18 cellular contexts compared by ENCODE assay signal in genomic region chr2:66813976-66814375, GRCh38.
A peak's percentile ranks its signal among the peaks of the same experiment; 100 is the strongest.
DNase-seq lines count a peak whose midpoint lies in the region; ATAC-seq and TF ChIP-seq lines count a peak whose summit lies in the region.
"Had no signal": no experiment of that assay in that cellular context is flagged by ENCODE, and none has a peak within 500 bp of the region (broad histone marks: within the 10 kb centered on the region; RNA-seq: fewer than 3 reads in every experiment).

No MANE protein-coding gene starts in this region.

- H3K27me3 ChIP-seq in esophagus muscularis mucosa (no peaks in the 10 kb centered on the region), muscle layer of colon (ENCODE audit: control insufficient read depth in 1 of 2, insufficient read depth in 2 of 2, low read length in 2 of 2) (no peaks in the 10 kb centered on the region), left lung (no peaks in the 10 kb centered on the region)
- H3K27me3 ChIP-seq: Peyer's patch had no signal

- TF ChIP-seq CTCF in HFFc6 (IDR thresholded peaks at IDR 0.05) (no peak), esophagus muscularis mucosa (IDR thresholded peaks at IDR 0.05) (no peak), left lung (IDR thresholded peaks at IDR 0.05) (no peak)

- WGBS in esophagus muscularis mucosa = 62% methylated on average over 2 of the region's 2 CpGs

- H3K4me3 Mint-ChIP-seq in HFFc6 = peak overlapping the region; percentile 42
- H3K4me3 Mint-ChIP-seq: B cell; CD4-positive, alpha-beta memory T cell had no signal

- H3K9me3 Mint-ChIP-seq in HFFc6 = peaks cover 5% of the 10 kb centered on the region; the same call in 1 of the 2 replicates

- intact Hi-C loops in esophagus muscularis mucosa (cut with DNase I) (no loop called here), left lung (cut with DNase I) (no loop called here)

- H3K4me1 ChIP-seq in esophagus muscularis mucosa = peaks cover 0 to 20% (median 15%) of the 10 kb centered on the region in 4 donors
- peaks cover 27% of the 10 kb centered on the region for H3K4me1 ChIP-seq in muscle layer of colon (ENCODE audit: insufficient read depth, low read length)
- H3K4me1 ChIP-seq in left lung = no peaks in the 10 kb centered on the region
- H3K4me1 ChIP-seq: Peyer's patch had no signal

- no peaks in the 10 kb centered on the region for H3K27me3 Mint-ChIP-seq in HFFc6 (ENCODE audit: insufficient read depth)
- H3K27me3 Mint-ChIP-seq: B cell; CD4-positive, alpha-beta memory T cell had no signal

- H3K4me1 Mint-ChIP-seq in HFFc6 (ENCODE audit: low read depth) = peaks cover 22% of the 10 kb centered on the region
- H3K4me1 Mint-ChIP-seq: B cell; CD4-positive, alpha-beta memory T cell had no signal

- ATAC-seq in GM21723 (IDR thresholded peaks at IDR 0.05; ENCODE audit: unreplicated experiment) (no peak), left lung (no peak)

- H3K27ac ChIP-seq in esophagus muscularis mucosa (replicated peaks in 1 of 4) = peak overlapping the region; percentile 46 to 68 (median 52)
- H3K27ac ChIP-seq in muscle layer of colon (ENCODE audit: low read depth, low read length) = peak overlapping the region; percentile 53
- no peak overlapping the region for H3K27ac ChIP-seq in left lung

- H3K27ac Mint-ChIP-seq in HFFc6 = peak overlapping the region; percentile 52
- H3K27ac Mint-ChIP-seq: B cell; CD4-positive, alpha-beta memory T cell had no signal

- peaks cover 9% of the 10 kb centered on the region for H3K36me3 Mint-ChIP-seq in HFFc6 (ENCODE audit: low read depth)
- H3K36me3 Mint-ChIP-seq: CD4-positive, alpha-beta memory T cell had no signal

- no peaks in the 10 kb centered on the region for H3K36me3 ChIP-seq in esophagus muscularis mucosa
- no peaks in the 10 kb centered on the region for H3K36me3 ChIP-seq in muscle layer of colon (ENCODE audit: insufficient read depth, low read length)
- H3K36me3 ChIP-seq in left lung = no peaks in the 10 kb centered on the region
- H3K36me3 ChIP-seq: Peyer's patch had no signal

- no peak for TF ChIP-seq EP300 in esophagus muscularis mucosa (IDR thresholded peaks at IDR 0.05)

- DNase-seq in HFFc6 (peak; percentile 54), esophagus muscularis mucosa (ENCODE audit: extremely low spot score) (no peak), stromal cell of bone marrow (ENCODE audit: low read depth) (peak; percentile 9), H4 (ENCODE audit: low spot score) (no peak), left lung (no peak), activated gamma-delta T cell (lab: John Stamatoyannopoulos, UW) (no peak)
- DNase-seq: ACHN; CD4-positive, alpha-beta memory T cell; DMS79 treated with DMSO at 0.1 percent for 48 hours; Karpas-422; NCI-H1417 treated with DMSO at 0.1 percent for 48 hours; NCI-H2029; NCI-H524; Peyer's patch; SHP77 had no signal

- H3K9me3 ChIP-seq in esophagus muscularis mucosa = peaks cover 0 to 3% (median 0%) of the 10 kb centered on the region in 4 donors
- no peaks in the 10 kb centered on the region for H3K9me3 ChIP-seq in muscle layer of colon (ENCODE audit: low read length)
- peaks cover 0 to 11% of the 10 kb centered on the region in 2 donors for H3K9me3 ChIP-seq in left lung

- H3K4me3 ChIP-seq in esophagus muscularis mucosa = no peak overlapping the region
- no peak overlapping the region for H3K4me3 ChIP-seq in muscle layer of colon (ENCODE audit: low read depth in 1 of 2, low read length in 2 of 2)
- H3K4me3 ChIP-seq in left lung = no peak overlapping the region
- H3K4me3 ChIP-seq: Peyer's patch had no signal

- no peak overlapping the region for H3K9ac ChIP-seq in muscle layer of colon (ENCODE audit: low read length)

- TF ChIP-seq POLR2A in esophagus muscularis mucosa (IDR thresholded peaks at IDR 0.05; ENCODE audit: low read depth) = no peak

Comparison
In these comparisons a context has a peak if more than half of its experiments do, and no peak if none do; other contexts are left out.
1. DNase-seq: peak in HFFc6 (single experiment) and stromal cell of bone marrow (single experiment); none in esophagus muscularis mucosa (single experiment), H4 (single experiment), left lung (0 of 2) and activated gamma-delta T cell (single experiment).
2. H3K27ac ChIP-seq: peak in esophagus muscularis mucosa (4 of 4) and muscle layer of colon (single experiment); none in left lung (0 of 2).